9 cellular contexts compared by ENCODE assay signal in the genomic region with DNA sequence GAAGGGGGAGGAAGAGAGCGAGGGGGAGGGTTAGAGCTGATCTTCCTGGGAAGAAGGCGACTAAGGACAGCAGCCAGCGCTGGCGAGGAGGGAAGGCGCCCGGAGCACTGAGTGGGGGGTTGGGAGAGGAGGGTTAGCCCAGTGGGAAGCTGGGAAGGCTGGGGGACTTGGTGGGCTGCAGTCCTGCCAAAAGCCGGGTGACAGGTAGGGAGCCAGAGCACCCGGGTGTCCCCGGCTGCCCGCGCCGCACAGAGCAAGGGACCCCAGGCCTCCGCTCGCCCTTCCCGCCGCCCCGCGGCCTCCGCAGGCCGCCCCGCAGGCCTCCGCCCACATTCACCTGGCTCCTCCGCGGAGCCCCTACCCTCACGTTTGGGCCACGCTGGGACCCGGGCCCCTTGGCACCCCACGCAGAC. TPM values are rescaled to one million over a fixed set of nuclear protein-coding genes. Genes with fewer than 3 reads are reported as not detected.
A peak's percentile ranks its signal among the peaks of the same experiment; 100 is the strongest.
DNase-seq lines count a peak whose midpoint lies in the region; ATAC-seq and TF ChIP-seq lines count a peak whose summit lies in the region.
"Had no signal": no experiment of that assay in that cellular context is flagged by ENCODE, and none has a peak within 500 bp of the region (broad histone marks: within the 10 kb centered on the region; RNA-seq: fewer than 3 reads in every experiment).

No MANE protein-coding gene starts in this region.

- H3K27me3 ChIP-seq in esophagus (ENCODE audit: control insufficient read depth in 1 of 2, insufficient read depth in 2 of 2, low read length in 2 of 2): peaks cover 0 to 3% of the 10 kb centered on the region in 2 donors

- no peaks in the 10 kb centered on the region for H3K9me3 ChIP-seq in esophagus (ENCODE audit: control insufficient read depth in 2 of 2, insufficient read depth in 1 of 2, low read depth in 1 of 2, low read length in 1 of 2)

- no peaks in the 10 kb centered on the region for H3K36me3 ChIP-seq in esophagus (ENCODE audit: control insufficient read depth in 2 of 2, insufficient read depth in 2 of 2, low read length in 1 of 2)

- TF ChIP-seq CTCF in AG10803 (conservative IDR thresholded peaks at IDR 0.05; ENCODE audit: low read length) (no peak), natural killer cell (IDR thresholded peaks at IDR 0.05) (no peak)

- peaks cover 10 to 27% of the 10 kb centered on the region in 2 donors for H3K4me1 Mint-ChIP-seq in natural killer cell

- intact Hi-C loops in natural killer cell (cut with micrococcal nuclease): no loop called here

- H3K9me3 Mint-ChIP-seq in natural killer cell: no peaks in the 10 kb centered on the region

- DNase-seq in AG10803 (ENCODE audit: low read depth) (no peak), HuH-7 (ENCODE audit: low spot score) (peak; percentile 57), natural killer cell (no peak), NCI-H128 (lab: John Stamatoyannopoulos, UW; ENCODE audit: unreplicated experiment) (no peak), amygdala (lab: John Stamatoyannopoulos, UW) (no peak)
- DNase-seq: KG1 had no signal

- ATAC-seq in natural killer cell (no peak), HG03521 (IDR thresholded peaks at IDR 0.05; ENCODE audit: unreplicated experiment) (no peak), HG02840 (IDR thresholded peaks at IDR 0.05; ENCODE audit: low FRiP score, unreplicated experiment) (no peak)

- H3K4me3 ChIP-seq in AG10803 (ENCODE audit: low read length) (peak overlapping the region; percentile 41), esophagus (ENCODE audit: low read depth in 1 of 2, low read length in 2 of 2) (peak overlapping the region; percentile 62 to 70)

- H3K27me3 Mint-ChIP-seq in natural killer cell (ENCODE audit: low read depth in 2 of 2): peaks cover 28 to 35% of the 10 kb centered on the region in 2 donors

- peaks cover 0 to 6% of the 10 kb centered on the region in 2 donors for H3K4me1 ChIP-seq in esophagus (ENCODE audit: control insufficient read depth in 2 of 2, insufficient read depth in 2 of 2, low read length in 1 of 2)

- 3 to 6% methylated on average over 14 to 28 of the region's 28 CpGs for WGBS in esophagus, 2 donors

- no peak overlapping the region for H3K27ac ChIP-seq in esophagus (ENCODE audit: low read depth in 2 of 2, low read length in 1 of 2)

- H3K4me3 Mint-ChIP-seq in natural killer cell: peak overlapping the region; percentile 72

- H3K36me3 Mint-ChIP-seq in natural killer cell: no peaks in the 10 kb centered on the region

- H3K27ac Mint-ChIP-seq in natural killer cell: peak overlapping the region in 1 of 2 donors; percentile 70

RNA-seq across cellular contexts. Expression of a gene that starts 0.4 kb away (rescaled TPM):
- 1 to 10 TPM; 2.7 TPM for polyA plus RNA-seq in esophagus
- total RNA-seq in natural killer cell: 1 to 10 TPM in 1 of 3 donors, under 1 TPM in 2; 0.25 to 1.4 (median 0.61) TPM
